In genomic region chr14:26081043-26081442, GRCh38 we compare ENCODE assay signal across 34 cellular contexts.
"Had no signal": no experiment of that assay in that cellular context is flagged by ENCODE, and none has a peak within 500 bp of the region (broad histone marks: within the 10 kb centered on the region; RNA-seq: fewer than 3 reads in every experiment).

No MANE protein-coding gene starts in this region.

- ATAC-seq: activated naive CD4-positive, alpha-beta T cell treated with anti-CD3 and anti-CD28 coated beads, Interleukin-2, amount 50 U/mL, for 72 hours; activated naive CD8-positive, alpha-beta T cell treated with anti-CD3 and anti-CD28 coated beads, Interleukin-2, amount 50 U/mL, for 24 hours; activated T-cell treated with anti-CD3 and anti-CD28 coated beads, Interleukin-2, amount 50 U/mL, for 4 hours; activated T-cell treated with anti-CD3 and anti-CD28 coated beads, Interleukin-2, amount 50 U/mL, for 72 hours; activated T-helper 17 cell treated with anti-CD3 and anti-CD28 coated beads, Interleukin-2, amount 50 U/mL, for 72 hours; body of pancreas had no signal

- H3K27me3 ChIP-seq: adrenal gland, ascending aorta, body of pancreas, brain microvascular endothelial cell, breast epithelium, cardiac muscle cell had no signal

- H3K4me3 ChIP-seq: adrenal gland, ascending aorta, body of pancreas, breast epithelium, cardiac muscle cell had no signal

- DNase-seq: activated effector memory CD4-positive, alpha-beta T cell treated with anti-CD3 and anti-CD28 coated beads, Interleukin-2, amount 50 U/mL, for 16 hours; activated effector memory CD4-positive, alpha-beta T cell treated with Interleukin-2 at 50 U/mL for 16 hours; activated gamma-delta T cell; activated gamma-delta T cell treated with Interleukin-2 at 50 U/mL for 16 hours; activated naive CD4-positive, alpha-beta T cell; activated naive CD4-positive, alpha-beta T cell treated with anti-CD3 and anti-CD28 coated beads for 36 hours; activated naive CD4-positive, alpha-beta T cell treated with anti-CD3 and anti-CD28 coated beads, Interleukin-2, amount 10 ng/mL, durations not matched to agents 7 days and 5 days; activated naive CD4-positive, alpha-beta T cell treated with anti-CD3 and anti-CD28 coated beads, Interleukin-2, amount 50 U/mL, for 16 hours; activated naive CD4-positive, alpha-beta T cell treated with Interleukin-2 at 50 U/mL for 16 hours; activated naive CD8-positive, alpha-beta T cell treated with anti-CD3 and anti-CD28 coated beads for 36 hours; activated naive CD8-positive, alpha-beta T cell treated with anti-CD3 and anti-CD28 coated beads, Interleukin-2, amount 10 ng/mL, durations not matched to agents 7 days and 5 days; activated naive CD8-positive, alpha-beta T cell treated with anti-CD3 and anti-CD28 coated beads, Interleukin-2, amount 50 U/mL, for 24 hours; activated T-cell treated with anti-CD3 and anti-CD28 coated beads, Interleukin-2, amount 50 U/mL, for 1 hour; activated T-cell treated with anti-CD3 and anti-CD28 coated beads, Interleukin-2, amount 50 U/mL, for 24 hours; activated T-cell treated with anti-CD3 and anti-CD28 coated beads, Interleukin-2, amount 50 U/mL, for 4 hours; activated T-cell treated with anti-CD3 and anti-CD28 coated beads, Interleukin-2, amount 50 U/mL, for 48 hours; activated T-cell treated with anti-CD3 and anti-CD28 coated beads, Interleukin-2, amount 50 U/mL, for 72 hours; adrenal gland; amniotic stem cell; amygdala; anterior cingulate cortex; aorta; body of pancreas; brain microvascular endothelial cell; caudate nucleus; central memory CD4-positive, alpha-beta T cell; cerebellar nuclear complex had no signal

- H3K9me3 ChIP-seq: adrenal gland, ascending aorta, body of pancreas, breast epithelium had no signal

- H3K4me1 ChIP-seq: adrenal gland, ascending aorta, body of pancreas, breast epithelium had no signal

- H3K27ac ChIP-seq: adrenal gland, ascending aorta, body of pancreas, brain microvascular endothelial cell, breast epithelium, cardiac muscle cell had no signal

- H3K36me3 ChIP-seq: adrenal gland, ascending aorta, brain microvascular endothelial cell, breast epithelium, cardiac muscle cell had no signal

- FAIRE-seq: astrocyte, bronchial epithelial cell had no signal
